Comparison of ENCODE assay signal across 25 cellular contexts in the genomic region with DNA sequence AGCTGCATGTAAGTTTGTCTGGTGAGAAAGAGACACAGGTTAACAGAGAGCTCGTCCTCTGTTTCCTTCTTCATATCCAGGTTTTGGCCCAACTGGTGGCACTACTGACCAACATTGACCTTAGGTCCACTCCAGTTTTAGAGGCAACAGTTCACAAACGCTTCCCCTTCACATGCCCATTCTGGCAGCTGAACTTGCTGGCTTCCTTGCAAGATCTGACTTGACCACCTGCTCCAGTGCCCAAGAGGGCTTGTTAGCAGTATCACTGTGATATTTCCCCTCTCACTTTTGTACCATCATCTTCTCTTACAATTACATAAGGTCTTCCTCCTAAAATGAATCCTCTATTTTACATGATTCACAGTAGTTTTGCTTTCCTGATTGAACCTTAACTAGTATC.
"Had no signal": no experiment of that assay in that cellular context is flagged by ENCODE, and none has a peak within 500 bp of the region (broad histone marks: within the 10 kb centered on the region; RNA-seq: fewer than 3 reads in every experiment).

No MANE protein-coding gene starts in this region.

- H3K27me3 ChIP-seq: neural progenitor cell, ovary, right lobe of liver, sigmoid colon, stomach, thyroid gland, tibial nerve, upper lobe of right lung, uterus had no signal

- H3K79me2 ChIP-seq: parathyroid adenoma had no signal

- H3K4me1 ChIP-seq: neural progenitor cell, parathyroid adenoma, psoas muscle, right lobe of liver, sigmoid colon, stomach, tibial nerve, upper lobe of right lung, uterus had no signal

- H3K9ac ChIP-seq: neural progenitor cell, parathyroid adenoma had no signal

- H3K36me3 ChIP-seq: neural progenitor cell, ovary, right lobe of liver, sigmoid colon, stomach, thoracic aorta, thyroid gland, tibial nerve, upper lobe of right lung, uterus had no signal

- H3K4me3 ChIP-seq: neural progenitor cell, ovary, psoas muscle, right lobe of liver, sigmoid colon, stomach, thoracic aorta, thyroid gland, tibial nerve, upper lobe of right lung, uterus had no signal

- DNase-seq: natural killer cell; occipital lobe; ovary; posterior cingulate gyrus; psoas muscle; right cardiac atrium; right lobe of liver; sigmoid colon; small intestine; stimulated activated CD4-positive, alpha-beta T cell treated with anti-CD3 and anti-CD28 coated beads, Interleukin-15, amount 100 ng/mL, for 24 hours; stimulated activated CD4-positive, alpha-beta T cell treated with anti-CD3 and anti-CD28 coated beads, Interleukin-2, amount 100 ng/mL, for 24 hours; stimulated activated CD4-positive, alpha-beta T cell treated with anti-CD3 and anti-CD28 coated beads, Interleukin-2, amount 100 ng/mL, for 48 hours; stimulated activated CD4-positive, alpha-beta T cell treated with anti-CD3 and anti-CD28 coated beads, Interleukin-4, amount 100 ng/mL, for 24 hours; stimulated activated naive B cell treated with anti-CD40 and anti-IgM and Interleukin-4, amounts not matched to agents 10 μg/mL and 1 μg/mL and 100 μg/mL, for 72 hours; stimulated activated naive CD4-positive, alpha-beta T cell treated with Interleukin-2 at 50 U/mL for 16 hours; stomach; thyroid gland; trophoblast cell; upper lobe of right lung; uterus had no signal

- H2AFZ ChIP-seq: neural progenitor cell, parathyroid adenoma had no signal

- FAIRE-seq: small intestine had no signal

- ATAC-seq: natural killer cell; psoas muscle; right cardiac atrium; right lobe of liver; stimulated activated effector memory CD8-positive, alpha-beta T cell treated with anti-CD3 and anti-CD28 coated beads, Interleukin-12 subunit alpha, Interleukin-12 subunit beta, amount 100 ng/mL, for 72 hours; stimulated activated naive B cell treated with anti-CD40 and anti-IgM and Interleukin-4, amounts not matched to agents 10 μg/mL and 1 μg/mL and 100 μg/mL, for 72 hours; upper lobe of right lung had no signal

- H3K9me3 ChIP-seq: ovary, psoas muscle, right lobe of liver, sigmoid colon, stomach, thoracic aorta, thyroid gland, upper lobe of right lung, uterus had no signal

- H3K4me2 ChIP-seq: neural progenitor cell had no signal

- H3K27ac ChIP-seq: neural progenitor cell, ovary, parathyroid adenoma, psoas muscle, right lobe of liver, sigmoid colon, stomach, thoracic aorta, thyroid gland, tibial nerve, upper lobe of right lung, uterus had no signal
